9 cellular contexts compared by ENCODE assay signal in genomic region chr18:79944126-79944731, GRCh38. TPM values are rescaled to one million over a fixed set of nuclear protein-coding genes. Genes with fewer than 3 reads are reported as not detected.
DNase-seq lines count a peak whose midpoint lies in the region; ATAC-seq and TF ChIP-seq lines count a peak whose summit lies in the region.
"Had no signal": no experiment of that assay in that cellular context is flagged by ENCODE, and none has a peak within 500 bp of the region (broad histone marks: within the 10 kb centered on the region; RNA-seq: fewer than 3 reads in every experiment).

No MANE protein-coding gene starts in this region.

- no peaks in the 10 kb centered on the region for H3K27me3 ChIP-seq in testis

- H3K36me3 ChIP-seq in testis (ENCODE audit: low read depth, missing control alignments) = no peaks in the 10 kb centered on the region

- H3K36me3 Mint-ChIP-seq in activated naive CD4-positive, alpha-beta T cell treated with anti-CD3 and anti-CD28 coated beads for 36 hours (ENCODE audit: low read depth) = peaks cover 30% of the 10 kb centered on the region
- H3K36me3 Mint-ChIP-seq in chondrocyte (ENCODE audit: low read depth) = peaks cover 8% of the 10 kb centered on the region

- peak; percentile 40 for DNase-seq in activated naive CD4-positive, alpha-beta T cell treated with anti-CD3 and anti-CD28 coated beads for 36 hours
- DNase-seq in activated naive CD4-positive, alpha-beta T cell treated with Interleukin-2 at 50 U/mL for 16 hours = no peak
- DNase-seq in NCI-H1694 treated with DMSO at 0.1 percent for 48 hours (lab: John Stamatoyannopoulos, UW) (peak; percentile 68), chondrocyte (ENCODE audit: low spot score) (peak; percentile 51), testis (peak; percentile 49), iPS-NIHi11 (ENCODE audit: low spot score) (no peak), NCI-H82 (lab: John Stamatoyannopoulos, UW) (no peak)

- no peaks in the 10 kb centered on the region for H3K9me3 ChIP-seq in testis

- no peaks in the 10 kb centered on the region for H3K9me3 Mint-ChIP-seq in activated naive CD4-positive, alpha-beta T cell treated with anti-CD3 and anti-CD28 coated beads for 36 hours
- H3K9me3 Mint-ChIP-seq in chondrocyte (ENCODE audit: low read depth) = no peaks in the 10 kb centered on the region
- H3K9me3 Mint-ChIP-seq: natural killer cell treated with Interleukin-12 subunit alpha and Interleukin-12 subunit beta and Interleukin-15 and Interleukin-18, amount 100 ng/mL, for 72 hours had no signal

- H3K27ac ChIP-seq in testis = peak overlapping the region in 1 of 2 donors; percentile 72

- no peak overlapping the region for H3K4me3 Mint-ChIP-seq in activated naive CD4-positive, alpha-beta T cell treated with anti-CD3 and anti-CD28 coated beads for 36 hours
- no peak overlapping the region for H3K4me3 Mint-ChIP-seq in chondrocyte (ENCODE audit: unreplicated experiment)
- H3K4me3 Mint-ChIP-seq: natural killer cell treated with Interleukin-12 subunit alpha and Interleukin-12 subunit beta and Interleukin-15 and Interleukin-18, amount 100 ng/mL, for 72 hours had no signal

- no peak for ATAC-seq in HG03571 (IDR thresholded peaks at IDR 0.05; ENCODE audit: unreplicated experiment)

- TF ChIP-seq CTCF in chondrocyte (IDR thresholded peaks at IDR 0.05) (no peak), testis (IDR thresholded peaks at IDR 0.05) (no peak)

- peaks cover 47% of the 10 kb centered on the region for H3K4me1 ChIP-seq in testis

- H3K4me3 ChIP-seq in testis = no peak overlapping the region

- no peak for TF ChIP-seq POLR2A in testis (IDR thresholded peaks at IDR 0.05)

- CTCF ChIA-PET in activated naive CD4-positive, alpha-beta T cell treated with anti-CD3 and anti-CD28 coated beads for 36 hours (lab: Charles Lee) = interaction anchor here (1.0 kb wide), 1 partner anchor 80 kb away, joined by 3 read pairs; no protein-coding TSS in a partner anchor

- no peaks in the 10 kb centered on the region for H3K27me3 Mint-ChIP-seq in activated naive CD4-positive, alpha-beta T cell treated with anti-CD3 and anti-CD28 coated beads for 36 hours (ENCODE audit: low read depth)
- H3K27me3 Mint-ChIP-seq in chondrocyte (ENCODE audit: low read depth) = no peaks in the 10 kb centered on the region
- H3K27me3 Mint-ChIP-seq: natural killer cell treated with Interleukin-12 subunit alpha and Interleukin-12 subunit beta and Interleukin-15 and Interleukin-18, amount 100 ng/mL, for 72 hours had no signal

- peaks cover 33% of the 10 kb centered on the region for H3K4me1 Mint-ChIP-seq in activated naive CD4-positive, alpha-beta T cell treated with anti-CD3 and anti-CD28 coated beads for 36 hours (ENCODE audit: low read depth)
- peaks cover 56% of the 10 kb centered on the region for H3K4me1 Mint-ChIP-seq in chondrocyte (ENCODE audit: low read depth)

- H3K27ac Mint-ChIP-seq in activated naive CD4-positive, alpha-beta T cell treated with anti-CD3 and anti-CD28 coated beads for 36 hours = peak overlapping the region; percentile 30
- H3K27ac Mint-ChIP-seq in chondrocyte (ENCODE audit: unreplicated experiment) = peak overlapping the region; percentile 41

- intact Hi-C loops in activated naive CD4-positive, alpha-beta T cell treated with anti-CD3 and anti-CD28 coated beads for 36 hours (cut with micrococcal nuclease) = no loop called here
- intact Hi-C loops in testis (cut with DNase I; ENCODE audit: low total_unique reads) = no loop called here

- 50 to 54% methylated on average over 2 to 11 of the region's 11 CpGs for WGBS in testis, 2 donors

RNA-seq across cellular contexts. Expression of gene SLC66A2, which starts 7.2 kb away (rescaled TPM):
- total RNA-seq in activated naive CD4-positive, alpha-beta T cell treated with anti-CD3 and anti-CD28 coated beads for 36 hours = 10 to 100 TPM; 26.0 to 26.8 TPM
- 27.6 to 32.1 TPM (median 29.1 TPM) in 3 replicates for total RNA-seq in chondrocyte
- total RNA-seq in testis = 100 to 1,000 TPM in 1 of 2 donors, 10 to 100 TPM in 1; 87.0 to 143 TPM
- polyA plus RNA-seq in testis (ENCODE audit: insufficient read depth, low read depth, low replicate concordance) = 72.5 TPM

RNA-seq across cellular contexts. Expression of gene HSBP1L1, which starts 20.2 kb away (rescaled TPM):
- total RNA-seq in activated naive CD4-positive, alpha-beta T cell treated with anti-CD3 and anti-CD28 coated beads for 36 hours = 10 to 100 TPM; 14.2 to 14.8 TPM
- total RNA-seq in chondrocyte (0.99 to 5.4 TPM (median 5.1 TPM) in 3 replicates), testis (1 to 10 TPM; 5.0 to 6.6 TPM)
- polyA plus RNA-seq in testis (ENCODE audit: insufficient read depth, low read depth, low replicate concordance) = 6.0 TPM

RNA-seq across cellular contexts. Expression of gene TXNL4A, which starts 44.1 kb away (rescaled TPM):
- total RNA-seq in activated naive CD4-positive, alpha-beta T cell treated with anti-CD3 and anti-CD28 coated beads for 36 hours = 100 to 1,000 TPM; 185 to 186 TPM
- total RNA-seq in chondrocyte (141 to 143 TPM (median 141 TPM) in 3 replicates), testis (10 to 100 TPM; 37.4 to 47.0 TPM)
- polyA plus RNA-seq in testis (ENCODE audit: insufficient read depth, low read depth, low replicate concordance) = 158 TPM

Comparison
In these comparisons a context has a peak if more than half of its experiments do, and no peak if none do; other contexts are left out.
1. DNase-seq: peak in activated naive CD4-positive, alpha-beta T cell treated with anti-CD3 and anti-CD28 coated beads for 36 hours (single experiment), NCI-H1694 treated with DMSO at 0.1 percent for 48 hours (single experiment), chondrocyte (single experiment) and testis (single experiment); none in activated naive CD4-positive, alpha-beta T cell treated with Interleukin-2 at 50 U/mL for 16 hours (single experiment), iPS-NIHi11 (single experiment) and NCI-H82 (single experiment).